Comparison of ENCODE assay signal across 8 cellular contexts in the genomic region with DNA sequence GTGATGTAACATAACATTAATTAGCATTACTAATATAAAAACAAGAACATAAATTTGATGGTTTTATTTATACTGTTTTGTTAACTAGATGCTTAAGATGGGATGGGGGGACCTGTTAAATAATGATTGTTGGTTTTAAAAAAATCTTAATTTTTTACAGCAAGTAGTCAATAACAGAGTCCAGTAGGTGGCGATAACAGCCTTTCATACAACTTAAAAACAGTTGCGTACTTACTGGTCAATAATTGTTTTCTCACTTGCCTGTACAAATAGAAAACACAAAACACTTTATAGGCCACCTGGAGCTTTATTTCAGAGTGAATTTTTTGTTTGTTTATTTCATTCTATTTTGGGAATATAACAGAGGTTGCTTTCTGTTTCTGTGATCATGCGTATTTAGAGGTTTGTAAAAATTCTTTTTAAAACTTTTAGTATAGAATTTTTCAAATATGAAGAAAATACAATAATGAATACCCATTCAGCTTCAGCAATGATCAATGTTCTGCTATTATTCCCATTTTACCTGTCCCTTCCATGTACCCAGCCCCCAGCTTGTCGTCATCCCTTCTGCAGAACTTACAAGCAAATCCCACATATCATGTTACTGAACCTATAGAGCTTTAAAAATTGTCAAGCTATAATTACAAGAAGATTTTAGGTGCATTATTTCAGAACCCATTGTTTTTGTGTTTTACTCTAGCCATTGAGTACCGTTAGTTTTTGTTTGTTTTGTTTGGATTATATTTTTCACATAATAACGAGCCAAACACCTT.
A peak's percentile ranks its signal among the peaks of the same experiment; 100 is the strongest.
DNase-seq lines count a peak whose midpoint lies in the region; ATAC-seq and TF ChIP-seq lines count a peak whose summit lies in the region.

No MANE protein-coding gene starts in this region.

- peaks cover 5% of the 10 kb centered on the region for H3K4me1 Mint-ChIP-seq in endodermal cell
- peaks cover 0 to 8% (median 6%) of the 10 kb centered on the region in 7 donors for H3K4me1 Mint-ChIP-seq in naive thymus-derived CD4-positive, alpha-beta T cell

- DNase-seq in GM04503 (ENCODE audit: low read depth) (peak; percentile 3), KBM-7 (peak; percentile 46), OCI-M2 (lab: John Stamatoyannopoulos, UW; ENCODE audit: unreplicated experiment) (peak; percentile 49), endodermal cell (no peak), GM19240 (ENCODE audit: insufficient read length, low spot score) (no peak), 8988T (no peak)
- DNase-seq in naive thymus-derived CD4-positive, alpha-beta T cell = peak in 5 of 9 donors; percentile 10 to 40 (median 24)

- intact Hi-C loops in naive thymus-derived CD4-positive, alpha-beta T cell (cut with micrococcal nuclease) = loop anchor here (1.0 to 2.0 kb wide), 2 partner anchors 557 to 905 kb away; no protein-coding TSS in a partner anchor

- in situ Hi-C loops in KBM-7 (cut with MboI; ENCODE audit: low pct_unique_long_range_greater_than_20kb, low sequenced_read_pairs) = no loop called here

- no peaks in the 10 kb centered on the region for H3K27me3 ChIP-seq in endodermal cell (ENCODE audit: control insufficient read depth, insufficient read depth, low read length, poor library complexity, severe bottlenecking)
- H3K27me3 ChIP-seq in naive thymus-derived CD4-positive, alpha-beta T cell (ENCODE audit: control insufficient read depth in 2 of 2, insufficient read depth in 2 of 2, low read length in 2 of 2) = no peaks in the 10 kb centered on the region

- H3K27ac ChIP-seq in endodermal cell (ENCODE audit: low read depth, low read length) = no peak overlapping the region
- H3K27ac ChIP-seq in naive thymus-derived CD4-positive, alpha-beta T cell (ENCODE audit: low read depth, low read length) = no peak overlapping the region

- H3K27ac Mint-ChIP-seq in endodermal cell = no peak overlapping the region
- H3K27ac Mint-ChIP-seq in naive thymus-derived CD4-positive, alpha-beta T cell = no peak overlapping the region

- POLR2A ChIA-PET in naive thymus-derived CD4-positive, alpha-beta T cell (lab: Charles Lee) = no interaction called here

- ATAC-seq in naive thymus-derived CD4-positive, alpha-beta T cell = no peak
- ATAC-seq in GM19035 (IDR thresholded peaks at IDR 0.05; ENCODE audit: unreplicated experiment) = no peak

- peaks cover 3% of the 10 kb centered on the region for H3K36me3 ChIP-seq in endodermal cell (ENCODE audit: control insufficient read depth, insufficient read depth, low read length)
- no peaks in the 10 kb centered on the region for H3K36me3 ChIP-seq in naive thymus-derived CD4-positive, alpha-beta T cell (ENCODE audit: control insufficient read depth in 2 of 3, insufficient read depth in 3 of 3, low read length in 3 of 3)

- H3K9me3 Mint-ChIP-seq in endodermal cell = no peaks in the 10 kb centered on the region
- H3K9me3 Mint-ChIP-seq in naive thymus-derived CD4-positive, alpha-beta T cell = no peaks in the 10 kb centered on the region

- H3K27me3 Mint-ChIP-seq in endodermal cell (ENCODE audit: insufficient read depth) = no peaks in the 10 kb centered on the region
- H3K27me3 Mint-ChIP-seq in naive thymus-derived CD4-positive, alpha-beta T cell = peaks cover 0 to 3% (median 0%) of the 10 kb centered on the region in 5 donors

- H3K4me3 ChIP-seq in endodermal cell (ENCODE audit: low read length) = no peak overlapping the region
- H3K4me3 ChIP-seq in naive thymus-derived CD4-positive, alpha-beta T cell (ENCODE audit: low read length) = no peak overlapping the region

- no peaks in the 10 kb centered on the region for H3K36me3 Mint-ChIP-seq in endodermal cell (ENCODE audit: low read depth)
- H3K36me3 Mint-ChIP-seq in naive thymus-derived CD4-positive, alpha-beta T cell = peaks cover 0 to 2% (median 0%) of the 10 kb centered on the region in 5 donors

- H3K4me1 ChIP-seq in endodermal cell (ENCODE audit: control insufficient read depth, insufficient read depth, low read length) = no peaks in the 10 kb centered on the region
- H3K4me1 ChIP-seq in naive thymus-derived CD4-positive, alpha-beta T cell (ENCODE audit: control insufficient read depth in 2 of 2, insufficient read depth in 2 of 2, low read length in 2 of 2) = no peaks in the 10 kb centered on the region

- peak; percentile 85 for TF ChIP-seq CTCF in endodermal cell (conservative IDR thresholded peaks at IDR 0.05)

- 64% methylated on average over 5 of the region's 6 CpGs; no CpG with 5 or more reads in 1 of the 2 experiments for WGBS in endodermal cell (ENCODE audit: insufficient coverage in 1 of 2, insufficient read length in 1 of 2), 2 experiments

- H3K9ac ChIP-seq in endodermal cell (ENCODE audit: extremely low read depth, low read length, poor library complexity, severe bottlenecking) = no peak overlapping the region

- H3K9me3 ChIP-seq in endodermal cell (ENCODE audit: control insufficient read depth, low read length) = no peaks in the 10 kb centered on the region
- no peaks in the 10 kb centered on the region for H3K9me3 ChIP-seq in naive thymus-derived CD4-positive, alpha-beta T cell (ENCODE audit: control insufficient read depth in 2 of 3, low read length in 3 of 3)

- CTCF ChIA-PET in naive thymus-derived CD4-positive, alpha-beta T cell (lab: Charles Lee) = interaction anchor here (0.6 to 1.7 kb wide), 8 partner anchors 12 to 1615 kb away, joined by 3 to 6 read pairs (median 3); no protein-coding TSS in a partner anchor

- no peak overlapping the region for H3K4me3 Mint-ChIP-seq in endodermal cell
- H3K4me3 Mint-ChIP-seq in naive thymus-derived CD4-positive, alpha-beta T cell = no peak overlapping the region

Comparison
In these comparisons a context has a peak if more than half of its experiments do, and no peak if none do; other contexts are left out.
1. DNase-seq: peak in GM04503 (single experiment), KBM-7 (single experiment), OCI-M2 (single experiment) and naive thymus-derived CD4-positive, alpha-beta T cell (5 of 9); none in endodermal cell (single experiment), GM19240 (single experiment) and 8988T (single experiment).